Comparison of ENCODE assay signal across 21 cellular contexts in the genomic region with DNA sequence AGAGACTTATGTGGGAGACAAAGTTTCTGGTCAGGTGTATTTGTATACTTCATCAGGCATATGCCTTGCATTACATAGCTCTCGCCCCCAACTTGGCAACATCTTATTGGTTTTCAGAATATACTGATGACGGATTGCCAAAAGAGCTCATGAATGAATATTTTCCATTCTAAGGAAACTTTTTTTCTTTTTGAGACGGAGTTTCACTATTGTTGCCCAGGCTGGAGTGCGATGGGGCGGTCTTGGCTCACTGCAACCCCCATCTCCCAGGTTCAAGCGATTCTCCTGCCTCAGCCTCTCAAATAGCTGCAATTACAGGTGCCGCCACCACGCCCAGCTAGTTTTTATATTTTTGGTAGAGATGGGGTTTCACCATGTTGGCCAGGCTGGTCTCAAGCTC.
"Had no signal": no experiment of that assay in that cellular context is flagged by ENCODE, and none has a peak within 500 bp of the region (broad histone marks: within the 10 kb centered on the region; RNA-seq: fewer than 3 reads in every experiment).

No MANE protein-coding gene starts in this region.

- H3K27me3 ChIP-seq: dorsolateral prefrontal cortex, upper lobe of left lung had no signal

- H3K27ac ChIP-seq: dorsolateral prefrontal cortex, lower lobe of right lung, upper lobe of left lung had no signal

- H3K9me3 Mint-ChIP-seq: activated naive CD4-positive, alpha-beta T cell treated with anti-CD3 and anti-CD28 coated beads, Interleukin-2, amount 50 U/mL, for 24 hours; activated T-helper 1 cell treated with anti-CD3 and anti-CD28 coated beads, Interleukin-12 subunit alpha, Interleukin-12 subunit beta, Interleukin-2, Interleukin-4 antibody, amounts not matched to agents 30 ng/mL and 10 ng/mL and 1 ng/mL, durations not matched to agents 14 hours and 24 hours and 36 hours; central memory CD8-positive, alpha-beta T cell; effector memory CD8-positive, alpha-beta T cell; neural crest cell had no signal

- DNase-seq: activated CD4-positive, alpha-beta T cell treated with anti-CD3 and anti-CD28 coated beads for 1 hour; activated gamma-delta T cell; dorsolateral prefrontal cortex; effector memory CD8-positive, alpha-beta T cell; foreskin melanocyte; kidney; lower lobe of right lung; mesendoderm; mucosa of descending colon; posterior cingulate gyrus; small intestine; stimulated activated CD4-positive, alpha-beta T cell treated with anti-CD3 and anti-CD28 coated beads, Interleukin-2, amount 100 ng/mL, for 24 hours; stimulated activated naive CD4-positive, alpha-beta T cell; T-helper 9 cell; upper lobe of left lung had no signal

- H3K27ac Mint-ChIP-seq: activated naive CD4-positive, alpha-beta T cell treated with anti-CD3 and anti-CD28 coated beads, Interleukin-2, amount 50 U/mL, for 24 hours; activated T-helper 1 cell treated with anti-CD3 and anti-CD28 coated beads, Interleukin-12 subunit alpha, Interleukin-12 subunit beta, Interleukin-2, Interleukin-4 antibody, amounts not matched to agents 30 ng/mL and 10 ng/mL and 1 ng/mL, durations not matched to agents 14 hours and 24 hours and 36 hours had no signal

- H3K4me3 ChIP-seq: dorsolateral prefrontal cortex, lower lobe of right lung, mucosa of descending colon, upper lobe of left lung had no signal

- H3K9me3 ChIP-seq: lower lobe of right lung, mucosa of descending colon, upper lobe of left lung had no signal

- H3K4me3 Mint-ChIP-seq: activated naive CD4-positive, alpha-beta T cell treated with anti-CD3 and anti-CD28 coated beads, Interleukin-2, amount 50 U/mL, for 24 hours; activated T-helper 1 cell treated with anti-CD3 and anti-CD28 coated beads, Interleukin-12 subunit alpha, Interleukin-12 subunit beta, Interleukin-2, Interleukin-4 antibody, amounts not matched to agents 30 ng/mL and 10 ng/mL and 1 ng/mL, durations not matched to agents 14 hours and 24 hours and 36 hours; central memory CD8-positive, alpha-beta T cell; effector memory CD8-positive, alpha-beta T cell; neural crest cell had no signal

- ATAC-seq: effector memory CD8-positive, alpha-beta T cell; esophagus mucosa; lower lobe of right lung; mucosa of descending colon; sciatic nerve had no signal

- H3K27me3 Mint-ChIP-seq: activated naive CD4-positive, alpha-beta T cell treated with anti-CD3 and anti-CD28 coated beads, Interleukin-2, amount 50 U/mL, for 24 hours; central memory CD8-positive, alpha-beta T cell; effector memory CD8-positive, alpha-beta T cell had no signal
